Comparison of ENCODE assay signal across 21 cellular contexts in the genomic region with DNA sequence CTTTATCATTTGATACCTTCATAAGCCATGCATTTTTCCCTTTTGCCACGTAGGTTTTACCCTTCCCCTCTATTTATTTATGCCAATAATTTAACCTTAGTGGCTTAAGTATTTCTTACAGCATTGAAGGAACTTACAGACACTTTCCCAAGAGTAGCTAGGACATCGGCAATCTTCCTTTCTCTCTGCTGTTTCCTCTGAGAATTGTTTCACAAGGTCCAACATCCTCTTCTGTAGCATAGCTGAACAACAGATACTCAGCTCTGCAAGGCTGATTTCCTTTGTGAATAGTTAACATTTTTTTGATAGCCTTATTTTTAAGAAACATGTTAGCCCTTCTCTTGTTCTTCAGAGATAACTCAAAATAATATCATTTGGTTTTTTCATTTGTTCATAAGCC. TPM values are rescaled to one million over a fixed set of nuclear protein-coding genes. Genes with fewer than 3 reads are reported as not detected.
A peak's percentile ranks its signal among the peaks of the same experiment; 100 is the strongest.
DNase-seq lines count a peak whose midpoint lies in the region; ATAC-seq and TF ChIP-seq lines count a peak whose summit lies in the region.
"Had no signal": no experiment of that assay in that cellular context is flagged by ENCODE, and none has a peak within 500 bp of the region (broad histone marks: within the 10 kb centered on the region; RNA-seq: fewer than 3 reads in every experiment).

No MANE protein-coding gene starts in this region.

- ATAC-seq in activated naive CD4-positive, alpha-beta T cell treated with anti-CD3 and anti-CD28 coated beads, Interleukin-2, amount 50 U/mL, for 72 hours, result no peak
- no peak for ATAC-seq in WTC11
- ATAC-seq in upper lobe of left lung (ENCODE audit: low FRiP score in 2 of 2), result no peak
- ATAC-seq in GM21717 (IDR thresholded peaks at IDR 0.05; ENCODE audit: unreplicated experiment), result no peak
- ATAC-seq: left lung, right cardiac atrium, Right ventricle myocardium inferior had no signal

- no peak overlapping the region for H3K27ac Mint-ChIP-seq in activated naive CD4-positive, alpha-beta T cell treated with anti-CD3 and anti-CD28 coated beads, Interleukin-2, amount 10 ng/mL, durations not matched to agents 7 days and 5 days
- H3K27ac Mint-ChIP-seq in activated naive CD4-positive, alpha-beta T cell treated with anti-CD3 and anti-CD28 coated beads, Interleukin-2, amount 50 U/mL, for 72 hours, result no peak overlapping the region
- no peak overlapping the region for H3K27ac Mint-ChIP-seq in WTC11

- peak overlapping the region; percentile 22 for H3K4me3 Mint-ChIP-seq in activated naive CD4-positive, alpha-beta T cell treated with anti-CD3 and anti-CD28 coated beads, Interleukin-2, amount 10 ng/mL, durations not matched to agents 7 days and 5 days
- H3K4me3 Mint-ChIP-seq in WTC11, result peak overlapping the region; percentile 97

- TF ChIP-seq EP300 in upper lobe of left lung (IDR thresholded peaks at IDR 0.05), result no peak

- WGBS in upper lobe of left lung, 2 donors, result 67 to 71% methylated on average over 2 of the region's 2 CpGs

- TF ChIP-seq CTCF in NB4 (IDR thresholded peaks at IDR 0.05; ENCODE audit: low read depth, low read length) (no peak), WTC11 (IDR thresholded peaks at IDR 0.05) (no peak), upper lobe of left lung (IDR thresholded peaks at IDR 0.05) (no peak)

- CTCF ChIA-PET in activated naive CD4-positive, alpha-beta T cell treated with anti-CD3 and anti-CD28 coated beads, Interleukin-2, amount 10 ng/mL, durations not matched to agents 7 days and 5 days (lab: Charles Lee), result interaction anchor here (1.3 kb wide), 1 partner anchor 14 kb away, joined by 3 read pairs; no protein-coding TSS in a partner anchor
- CTCF ChIA-PET in WTC11 (lab: Charles Lee), result interaction anchor here (1.5 kb wide), 1 partner anchor 9 kb away, joined by 3 read pairs; no protein-coding TSS in a partner anchor

- peaks cover 16% of the 10 kb centered on the region for H3K4me1 Mint-ChIP-seq in activated naive CD4-positive, alpha-beta T cell treated with anti-CD3 and anti-CD28 coated beads, Interleukin-2, amount 10 ng/mL, durations not matched to agents 7 days and 5 days
- H3K4me1 Mint-ChIP-seq in WTC11, result peaks cover 9% of the 10 kb centered on the region

- no peaks in the 10 kb centered on the region for H3K27me3 ChIP-seq in upper lobe of left lung
- H3K27me3 ChIP-seq: left lung, tibial nerve had no signal

- H3K4me1 ChIP-seq in upper lobe of left lung, result peaks cover 8 to 17% (median 12%) of the 10 kb centered on the region in 4 donors

- no peaks in the 10 kb centered on the region for H3K36me3 Mint-ChIP-seq in activated naive CD4-positive, alpha-beta T cell treated with anti-CD3 and anti-CD28 coated beads, Interleukin-2, amount 10 ng/mL, durations not matched to agents 7 days and 5 days
- no peaks in the 10 kb centered on the region for H3K36me3 Mint-ChIP-seq in activated naive CD4-positive, alpha-beta T cell treated with anti-CD3 and anti-CD28 coated beads, Interleukin-2, amount 50 U/mL, for 72 hours
- H3K36me3 Mint-ChIP-seq in WTC11, result no peaks in the 10 kb centered on the region

- TF ChIP-seq POLR2A in NB4 (IDR thresholded peaks at IDR 0.05; ENCODE audit: extremely low read depth, insufficient read length) (no peak), upper lobe of left lung (IDR thresholded peaks at IDR 0.05) (no peak)

- H3K27me3 Mint-ChIP-seq in activated naive CD4-positive, alpha-beta T cell treated with anti-CD3 and anti-CD28 coated beads, Interleukin-2, amount 10 ng/mL, durations not matched to agents 7 days and 5 days, result peaks cover 16% of the 10 kb centered on the region
- H3K27me3 Mint-ChIP-seq in WTC11 (ENCODE audit: low read depth), result peaks cover 19% of the 10 kb centered on the region

- H3K9me3 Mint-ChIP-seq in activated naive CD4-positive, alpha-beta T cell treated with anti-CD3 and anti-CD28 coated beads, Interleukin-2, amount 10 ng/mL, durations not matched to agents 7 days and 5 days, result no peaks in the 10 kb centered on the region
- no peaks in the 10 kb centered on the region for H3K9me3 Mint-ChIP-seq in activated naive CD4-positive, alpha-beta T cell treated with anti-CD3 and anti-CD28 coated beads, Interleukin-2, amount 50 U/mL, for 72 hours
- H3K9me3 Mint-ChIP-seq in WTC11, result no peaks in the 10 kb centered on the region

- POLR2A ChIA-PET in WTC11 (lab: Charles Lee), result no interaction called here

- no peak overlapping the region for H3K4me3 ChIP-seq in NB4 (ENCODE audit: low read depth, low read length)
- H3K4me3 ChIP-seq in upper lobe of left lung, result no peak overlapping the region

- no peaks in the 10 kb centered on the region for H3K9me3 ChIP-seq in upper lobe of left lung
- H3K9me3 ChIP-seq: left lung, tibial nerve had no signal

- H3K27ac ChIP-seq in upper lobe of left lung, result peak overlapping the region in 3 of 4 donors; percentile 59 to 96 (median 94)
- no peak overlapping the region for H3K27ac ChIP-seq in substantia nigra (ENCODE audit: low read depth, low read length, poor library complexity, severe bottlenecking)

- no peaks in the 10 kb centered on the region for H3K36me3 ChIP-seq in upper lobe of left lung
- H3K36me3 ChIP-seq: tibial nerve had no signal

- no peak for DNase-seq in activated naive CD4-positive, alpha-beta T cell treated with anti-CD3 and anti-CD28 coated beads, Interleukin-2, amount 10 ng/mL, durations not matched to agents 7 days and 5 days
- DNase-seq in activated naive CD4-positive, alpha-beta T cell treated with anti-CD3 and anti-CD28 coated beads, Interleukin-2, amount 50 U/mL, for 72 hours (ENCODE audit: low spot score in 2 of 2), result no peak
- DNase-seq in NB4 (ENCODE audit: low read depth) (peak; percentile 24), WTC11 (ENCODE audit: low spot score) (no peak), upper lobe of left lung (no peak), substantia nigra (lab: John Stamatoyannopoulos, UW) (no peak), DMS 273 (lab: John Stamatoyannopoulos, UW; ENCODE audit: unreplicated experiment) (no peak)
- DNase-seq: activated CD4-positive, alpha-beta T cell treated with anti-CD3 and anti-CD28 coated beads for 1 hour; activated effector memory CD4-positive, alpha-beta T cell treated with Interleukin-2 at 50 U/mL for 16 hours; caudate nucleus; effector memory CD4-positive, alpha-beta T cell; left lung; NCI-H1694 treated with DMSO at 0.1 percent for 48 hours; NCI-H345; occipital lobe; stimulated activated naive CD4-positive, alpha-beta T cell; T1000 had no signal

TF ChIP-seq in WTC11, 78 proteins besides CTCF, POLR2A, EP300 and RAD21:
- no peak for TF ChIP-seq OVOL2 (CRISPR knock-in tag; IDR thresholded peaks at IDR 0.05; ENCODE audit: borderline replicate concordance)
- TF ChIP-seq ZNF232 (CRISPR knock-in tag; IDR thresholded peaks at IDR 0.05), result no peak
- TF ChIP-seq, protein P1, sequence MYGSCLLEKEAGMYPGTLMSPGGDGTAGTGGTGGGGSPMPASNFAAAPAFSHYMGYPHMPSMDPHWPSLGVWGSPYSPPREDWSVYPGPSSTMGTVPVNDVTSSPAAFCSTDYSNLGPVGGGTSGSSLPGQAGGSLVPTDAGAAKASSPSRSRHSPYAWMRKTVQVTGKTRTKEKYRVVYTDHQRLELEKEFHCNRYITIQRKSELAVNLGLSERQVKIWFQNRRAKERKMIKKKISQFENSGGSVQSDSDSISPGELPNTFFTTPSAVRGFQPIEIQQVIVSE (CRISPR knock-in tag; IDR thresholded peaks at IDR 0.05; ENCODE audit: borderline replicate concordance), result no peak

RNA-seq across cellular contexts. Expression of a gene that starts 1.1 kb away (rescaled TPM):
- total RNA-seq in activated naive CD4-positive, alpha-beta T cell treated with anti-CD3 and anti-CD28 coated beads, Interleukin-2, amount 50 U/mL, for 72 hours, result 10 to 100 TPM; 38.5 to 44.9 TPM
- 42.1 to 46.2 TPM (median 44.5 TPM) in 3 replicates for total RNA-seq in WTC11 (2021)
- 100 to 1,000 TPM in 1 of 6 donors, 10 to 100 TPM in 5; 12.7 to 101 (median 38.1) TPM for total RNA-seq in upper lobe of left lung

RNA-seq across cellular contexts. Expression of a gene that starts 24.4 kb away (rescaled TPM):
- 10 to 100 TPM; 29.2 to 39.1 TPM for total RNA-seq in activated naive CD4-positive, alpha-beta T cell treated with anti-CD3 and anti-CD28 coated beads, Interleukin-2, amount 50 U/mL, for 72 hours
- total RNA-seq in WTC11 (2021) (1.3 to 2.3 TPM (median 2.1 TPM) in 3 replicates), upper lobe of left lung (10 to 100 TPM; 21.0 to 47.2 (median 28.5) TPM)
